Comparison of ENCODE assay signal across 8 cellular contexts in genomic region chr7:134458341-134458805, GRCh38. TPM values are rescaled to one million over a fixed set of nuclear protein-coding genes. Genes with fewer than 3 reads are reported as not detected.
DNase-seq lines count a peak whose midpoint lies in the region; ATAC-seq, FAIRE-seq and TF ChIP-seq lines count a peak whose summit lies in the region.

No MANE protein-coding gene starts in this region.

- H3K4me1 ChIP-seq in Loucy (ENCODE audit: insufficient read depth, low read length, poor library complexity, severe bottlenecking), result peaks cover 31% of the 10 kb centered on the region
- H3K4me1 ChIP-seq in keratinocyte (ENCODE audit: control insufficient read depth, extremely low read depth, insufficient read depth, low read length), result peaks cover 17% of the 10 kb centered on the region

- no peaks in the 10 kb centered on the region for H3F3A ChIP-seq in Loucy (ENCODE audit: low read depth)

- H3K27me3 ChIP-seq in Loucy (ENCODE audit: insufficient read depth, low read length, poor library complexity, severe bottlenecking), result no peaks in the 10 kb centered on the region
- H3K27me3 ChIP-seq in bronchial epithelial cell (ENCODE audit: control insufficient read depth, insufficient read depth, low read length), result no peaks in the 10 kb centered on the region
- no peaks in the 10 kb centered on the region for H3K27me3 ChIP-seq in keratinocyte (ENCODE audit: control insufficient read depth, extremely low read depth, insufficient read depth, low read length)

- peak overlapping the region; percentile 96 for H2AFZ ChIP-seq in Loucy (ENCODE audit: low read length)
- peak overlapping the region; percentile 93 for H2AFZ ChIP-seq in keratinocyte (ENCODE audit: control insufficient read depth, low read length)

- FAIRE-seq in bronchial epithelial cell (lab: Jason Lieb, UNC) (no peak), keratinocyte (lab: Jason Lieb, UNC) (no peak)

- H3K27ac ChIP-seq in keratinocyte (ENCODE audit: control insufficient read depth, insufficient read depth, low read length), result peak overlapping the region; percentile 67

- H3K4me3 ChIP-seq in Loucy (ENCODE audit: low read length, poor library complexity, severe bottlenecking) (peak overlapping the region; percentile 76), bronchial epithelial cell (ENCODE audit: low read depth, low read length) (peak overlapping the region; percentile 72), keratinocyte (ENCODE audit: control insufficient read depth in 2 of 3, extremely low read depth in 1 of 3, insufficient read depth in 2 of 3, low read depth in 1 of 3, low read length in 3 of 3) (peak overlapping the region; percentile 78 to 83 (median 82))

- H3K9ac ChIP-seq in Loucy (ENCODE audit: low read depth, low read length, poor library complexity, severe bottlenecking) (peak overlapping the region; percentile 73), keratinocyte (ENCODE audit: control insufficient read depth, extremely low read depth, insufficient read depth, low read length) (peak overlapping the region; percentile 78)

- H3K9me2 ChIP-seq in Loucy (replicated peaks; ENCODE audit: low read depth, low read length), result no peaks in the 10 kb centered on the region

- H3K36me3 ChIP-seq in Loucy (ENCODE audit: insufficient read depth, low read length) (no peaks in the 10 kb centered on the region), bronchial epithelial cell (ENCODE audit: control insufficient read depth, insufficient read depth, low read length) (no peaks in the 10 kb centered on the region), keratinocyte (ENCODE audit: control insufficient read depth in 2 of 2, extremely low read depth in 1 of 2, insufficient read depth in 2 of 2, low read length in 2 of 2) (no peaks in the 10 kb centered on the region)

- peak; percentile 36 for DNase-seq in GDM1 (lab: John Stamatoyannopoulos, UW)
- peak; percentile 47 for DNase-seq in UCSD-AML1 (lab: John Stamatoyannopoulos, UW; ENCODE audit: unreplicated experiment)
- peak; percentile 61 for DNase-seq in bronchial epithelial cell (ENCODE audit: low read depth)
- no peak for DNase-seq in keratinocyte (ENCODE audit: low read depth, low spot score)
- peak; percentile 1 to 20 for DNase-seq in stimulated activated CD4-positive, alpha-beta T cell treated with anti-CD3 and anti-CD28 coated beads, Interleukin-1b, Interleukin-23, amount 100 ng/mL, for 1 hour (ENCODE audit: low read depth in 2 of 2)
- DNase-seq in HT-29 (ENCODE audit: low spot score), result no peak

- dilution Hi-C loops in keratinocyte (cut with MboI; ENCODE audit: extremely low pct_ligation_motif_present, low sequenced_read_pairs), result no loop called here

- H3K4me2 ChIP-seq in Loucy (ENCODE audit: low read depth, low read length, poor library complexity, severe bottlenecking) (peak overlapping the region; percentile 86), keratinocyte (ENCODE audit: control insufficient read depth, extremely low read depth, insufficient read depth, low read depth, low read length) (peak overlapping the region; percentile 75)

- ATAC-seq in GM21786 (IDR thresholded peaks at IDR 0.05; ENCODE audit: unreplicated experiment), result peak; percentile 50

- peaks cover 31% of the 10 kb centered on the region for H3K79me2 ChIP-seq in Loucy (ENCODE audit: insufficient read depth, low read length)
- H3K79me2 ChIP-seq in keratinocyte (ENCODE audit: control insufficient read depth, insufficient read depth, low read length), result peaks cover 7% of the 10 kb centered on the region

- TF ChIP-seq CTCF in Loucy (conservative IDR thresholded peaks at IDR 0.05; ENCODE audit: low read length) (peak; percentile 48), bronchial epithelial cell (IDR thresholded peaks at IDR 0.05; ENCODE audit: insufficient read depth, low read length, severe bottlenecking) (peak; percentile 37), keratinocyte (optimal IDR thresholded peaks at IDR 0.05 in 1 of 3, IDR thresholded peaks at IDR 0.05 in 1 of 3, conservative IDR thresholded peaks at IDR 0.05 in 1 of 3; ENCODE audit: extremely low read depth in 1 of 3, insufficient read depth in 2 of 3, low read length in 3 of 3) (peak; percentile 42 to 51 (median 47))

- H3K9me3 ChIP-seq in Loucy (ENCODE audit: insufficient read depth, low read depth, low read length) (no peaks in the 10 kb centered on the region), keratinocyte (ENCODE audit: control insufficient read depth, low read depth, low read length) (no peaks in the 10 kb centered on the region)

- no peaks in the 10 kb centered on the region for H3K9me1 ChIP-seq in keratinocyte (ENCODE audit: control insufficient read depth, extremely low read depth, insufficient read depth, low read length)

- H4K20me1 ChIP-seq in Loucy (ENCODE audit: insufficient read depth, low read length, poor library complexity, severe bottlenecking) (peaks cover 15% of the 10 kb centered on the region), keratinocyte (ENCODE audit: control insufficient read depth, extremely low read depth, insufficient read depth, low read length) (no peaks in the 10 kb centered on the region)

RNA-seq across cellular contexts. Expression of gene AKR1B1, which starts 0.5 kb away (rescaled TPM):
- total RNA-seq in bronchial epithelial cell, result 77.1 and 102 TPM in 2 replicates
- polyA plus RNA-seq in keratinocyte, result 139 to 153 TPM (median 148 TPM) in 3 replicates
- polyA plus RNA-seq in keratinocyte (2011; ENCODE audit: low read depth), result 24.6 TPM
- 139 and 152 TPM in 2 replicates for polyA plus RNA-seq in keratinocyte (2011; cell fraction: cytosol; rRNA removed)
- polyA plus RNA-seq in keratinocyte (2011; cell fraction: nucleus; rRNA removed), result 101 TPM in 2 replicates
- polyA plus RNA-seq in keratinocyte (2012; ENCODE audit: low replicate concordance), result 74.8 and 101 TPM in 2 replicates
- 53.3 to 104 TPM (median 77.8 TPM) in 3 replicates for polyA minus RNA-seq in keratinocyte
- 69.1 TPM for polyA minus RNA-seq in keratinocyte (2011; cell fraction: cytosol; rRNA and poly(A)+ RNA removed)
- 20.8 and 30.0 TPM in 2 replicates for polyA minus RNA-seq in keratinocyte (2011; cell fraction: nucleus; rRNA and poly(A)+ RNA removed)
- not detected in 2 replicates for total RNA-seq in HT-29 (2014; rRNA removed; shearing (Covaris generic))

Comparison
In these comparisons a context has a peak if more than half of its experiments do, and no peak if none do; other contexts are left out.
1. DNase-seq: peak in GDM1 (single experiment), UCSD-AML1 (single experiment), bronchial epithelial cell (single experiment) and stimulated activated CD4-positive, alpha-beta T cell treated with anti-CD3 and anti-CD28 coated beads, Interleukin-1b, Interleukin-23, amount 100 ng/mL, for 1 hour (2 of 2); none in keratinocyte (single experiment) and HT-29 (single experiment).
2. RNA of gene AKR1B1, which starts 0.5 kb away (total RNA-seq): 77.1 to 102 TPM in bronchial epithelial cell; not detected in HT-29; every median in the first group is over 10 times any median in the second.
3. Peak in every context shown above with its lines, with median percentiles within 50 percentile points of each other: H3K4me3 ChIP-seq and CTCF ChIP-seq.